In genomic region chr10:17348111-17349008, GRCh38 we compare ENCODE assay signal across 9 cellular contexts.
A peak's percentile ranks its signal among the peaks of the same experiment; 100 is the strongest.
DNase-seq lines count a peak whose midpoint lies in the region; ATAC-seq and TF ChIP-seq lines count a peak whose summit lies in the region.
"Had no signal": no experiment of that assay in that cellular context is flagged by ENCODE, and none has a peak within 500 bp of the region (broad histone marks: within the 10 kb centered on the region; RNA-seq: fewer than 3 reads in every experiment).

No MANE protein-coding gene starts in this region.

- H3K27me3 Mint-ChIP-seq in endothelial cell (ENCODE audit: unreplicated experiment) = no peaks in the 10 kb centered on the region

- H3K36me3 ChIP-seq in heart right ventricle = no peaks in the 10 kb centered on the region
- H3K36me3 ChIP-seq in effector memory CD4-positive, alpha-beta T cell (ENCODE audit: control insufficient read depth, insufficient read depth, low read length) = no peaks in the 10 kb centered on the region

- TF ChIP-seq CTCF in VCaP (conservative IDR thresholded peaks at IDR 0.05) (no peak), heart right ventricle (IDR thresholded peaks at IDR 0.05) (no peak), endothelial cell (IDR thresholded peaks at IDR 0.05; ENCODE audit: unreplicated experiment) (no peak), GM20000 (IDR thresholded peaks at IDR 0.05; ENCODE audit: extremely low read depth, missing control alignments) (no peak)

- H3K9me3 Mint-ChIP-seq in endothelial cell (ENCODE audit: unreplicated experiment) = no peaks in the 10 kb centered on the region

- H3K27ac ChIP-seq in VCaP = peak overlapping the region; percentile 60
- peak overlapping the region in 9 of 10 donors; percentile 3 to 80 (median 45) for H3K27ac ChIP-seq in heart right ventricle
- H3K27ac ChIP-seq in effector memory CD4-positive, alpha-beta T cell (ENCODE audit: insufficient read depth, low read length, poor library complexity, severe bottlenecking) = no peak overlapping the region

- peak; percentile 52 for DNase-seq in HEK293T (ENCODE audit: extremely low spot score)
- DNase-seq in heart right ventricle = peak; percentile 68 to 73
- DNase-seq in smooth muscle cell of the brain vasculature (ENCODE audit: low read depth, low spot score) = peak; percentile 26
- DNase-seq in NCI-H526 treated with DMSO at 0.1 percent for 48 hours (lab: John Stamatoyannopoulos, UW) = no peak
- no peak for DNase-seq in effector memory CD4-positive, alpha-beta T cell
- no peak for DNase-seq in endothelial cell (ENCODE audit: low spot score)
- no peak for DNase-seq in GM20000 (ENCODE audit: low spot score)
- DNase-seq: activated CD4-positive, CD25-positive, alpha-beta regulatory T cell treated with anti-CD3 and anti-CD28 coated beads, Interleukin-2, amount 50 U/mL, for 72 hours had no signal

- H3K27me3 ChIP-seq in heart right ventricle = no peaks in the 10 kb centered on the region
- H3K27me3 ChIP-seq in effector memory CD4-positive, alpha-beta T cell (replicated peaks; ENCODE audit: control insufficient read depth, insufficient read depth, low read length, poor library complexity, severe bottlenecking) = no peaks in the 10 kb centered on the region

- POLR2A ChIA-PET in HEK293T (lab: Yijun Ruan, JAX) = no interaction called here

- peaks cover 0 to 3% (median 0%) of the 10 kb centered on the region in 11 donors for H3K9me3 ChIP-seq in heart right ventricle
- no peaks in the 10 kb centered on the region for H3K9me3 ChIP-seq in effector memory CD4-positive, alpha-beta T cell (ENCODE audit: control insufficient read depth, low read length)

- CTCF ChIA-PET in HEK293T (lab: Yijun Ruan, JAX) = interaction anchor here (0.7 kb wide), 1 partner anchor 27 kb away, joined by 3 read pairs; no protein-coding TSS in a partner anchor

- H3K36me3 Mint-ChIP-seq in endothelial cell (ENCODE audit: low read depth, unreplicated experiment) = no peaks in the 10 kb centered on the region

- 24 to 32% methylated on average over 20 of the region's 20 CpGs for WGBS in heart right ventricle, 2 donors

- ATAC-seq in heart right ventricle = peak; percentile 75 to 98 (median 94)

- H3K27ac Mint-ChIP-seq in endothelial cell (ENCODE audit: unreplicated experiment) = no peak overlapping the region

- intact Hi-C loops in heart right ventricle (cut with DNase I) = loop anchor here in 1 of 10 donors (10.0 kb wide), 1 partner anchor 76 kb away; no protein-coding TSS in a partner anchor

- no peaks in the 10 kb centered on the region for H3K4me1 Mint-ChIP-seq in endothelial cell (ENCODE audit: unreplicated experiment)

- no peak overlapping the region for H3K4me3 Mint-ChIP-seq in endothelial cell (ENCODE audit: unreplicated experiment)

- H3K4me3 ChIP-seq in heart right ventricle = peak overlapping the region in 7 of 10 donors; percentile 4 to 39 (median 30)
- H3K4me3 ChIP-seq in effector memory CD4-positive, alpha-beta T cell (ENCODE audit: insufficient read depth, low read depth, low read length, poor library complexity, severe bottlenecking) = no peak overlapping the region

- peaks cover 0 to 23% (median 7%) of the 10 kb centered on the region in 9 donors for H3K4me1 ChIP-seq in heart right ventricle
- H3K4me1 ChIP-seq in effector memory CD4-positive, alpha-beta T cell (ENCODE audit: control insufficient read depth, insufficient read depth, low read length, poor library complexity, severe bottlenecking) = no peaks in the 10 kb centered on the region

TF ChIP-seq in HEK293T, 16 proteins besides CTCF, POLR2A, EP300 and RAD21:
- TF ChIP-seq PKNOX1 (IDR thresholded peaks at IDR 0.05) = no peak
- TF ChIP-seq LEF1 (IDR thresholded peaks at IDR 0.05; ENCODE audit: borderline replicate concordance) = no peak
- no peak for TF ChIP-seq BHLHE40 (IDR thresholded peaks at IDR 0.05; ENCODE audit: borderline replicate concordance)
- no peak for TF ChIP-seq SP1 (IDR thresholded peaks at IDR 0.05)
- no peak for TF ChIP-seq HDGF (IDR thresholded peaks at IDR 0.05; ENCODE audit: borderline replicate concordance)
- TF ChIP-seq FOXK2 (IDR thresholded peaks at IDR 0.05) = no peak
- no peak for TF ChIP-seq TARDBP (IDR thresholded peaks at IDR 0.05)
- no peak for TF ChIP-seq NFRKB (IDR thresholded peaks at IDR 0.05)
- TF ChIP-seq FOXA1 (IDR thresholded peaks at IDR 0.05) = no peak
- TF ChIP-seq L3MBTL2 (conservative IDR thresholded peaks at IDR 0.05) = no peak
- no peak for TF ChIP-seq ARNT (IDR thresholded peaks at IDR 0.05)
- no peak for TF ChIP-seq CTBP1 (IDR thresholded peaks at IDR 0.05; ENCODE audit: borderline replicate concordance)
- TF ChIP-seq FOXM1 (IDR thresholded peaks at IDR 0.05; ENCODE audit: borderline replicate concordance) = no peak
- no peak for TF ChIP-seq SUZ12 (IDR thresholded peaks at IDR 0.05)
- TF ChIP-seq ELF4 (IDR thresholded peaks at IDR 0.05) = no peak
- no peak for TF ChIP-seq ZNF384 (IDR thresholded peaks at IDR 0.05)
TF ChIP-seq in HEK293T: peak in this region for 0.

Comparison
In these comparisons a context has a peak if more than half of its experiments do, and no peak if none do; other contexts are left out.
1. DNase-seq: peak in HEK293T (single experiment), heart right ventricle (2 of 2) and smooth muscle cell of the brain vasculature (single experiment); none in NCI-H526 treated with DMSO at 0.1 percent for 48 hours (single experiment), effector memory CD4-positive, alpha-beta T cell (0 of 3), endothelial cell (single experiment) and GM20000 (single experiment).